In the genomic region with DNA sequence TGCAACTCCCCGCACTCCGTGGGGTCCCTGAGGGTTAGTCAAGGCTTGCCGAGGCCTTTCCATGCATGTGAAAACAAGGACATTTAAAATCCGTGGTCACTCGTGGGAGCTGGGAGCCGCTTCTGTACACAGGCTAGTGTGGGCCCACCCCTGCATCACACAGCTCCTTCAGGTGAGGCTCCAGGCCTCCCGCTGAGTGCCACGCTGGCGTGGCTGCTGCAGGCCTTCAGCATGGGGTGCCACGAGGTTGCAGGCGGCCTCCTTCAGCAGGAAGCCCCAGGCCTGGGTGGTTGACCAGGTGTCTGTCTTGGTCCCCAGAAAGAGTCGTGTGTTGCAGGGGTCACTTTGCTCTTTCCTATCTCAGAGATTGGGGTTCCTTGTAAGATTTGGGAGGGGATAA, we compare ENCODE assay signal across 1 cellular context.
TF ChIP-seq lines count a peak whose summit lies in the region.

No MANE protein-coding gene starts in this region.

TF ChIP-seq in IMR-90, 13 proteins besides CTCF, POLR2A, EP300 and RAD21:
- no peak for TF ChIP-seq RFX5 (IDR thresholded peaks at IDR 0.05; ENCODE audit: low read depth, low read length)
- no peak for TF ChIP-seq RCOR1 (IDR thresholded peaks at IDR 0.05; ENCODE audit: insufficient replicate concordance, low read length)
- TF ChIP-seq NFE2L2 (IDR thresholded peaks at IDR 0.05; ENCODE audit: low read depth, low read length): no peak
- no peak for TF ChIP-seq MXI1 (IDR thresholded peaks at IDR 0.05; ENCODE audit: borderline replicate concordance, low read depth, low read length)
- no peak for TF ChIP-seq MAFK (IDR thresholded peaks at IDR 0.05; ENCODE audit: low read depth, low read length)
- no peak for TF ChIP-seq MAZ (IDR thresholded peaks at IDR 0.05; ENCODE audit: borderline replicate concordance, low read depth, low read length)
- no peak for TF ChIP-seq SMC3 (IDR thresholded peaks at IDR 0.05; ENCODE audit: low read depth, low read length)
- no peak for TF ChIP-seq CHD1 (IDR thresholded peaks at IDR 0.05; ENCODE audit: low read depth, low read length)
- TF ChIP-seq BHLHE40 (IDR thresholded peaks at IDR 0.05; ENCODE audit: low read depth, low read length): no peak
- TF ChIP-seq FOS (IDR thresholded peaks at IDR 0.05; ENCODE audit: low read depth, low read length): no peak
- no peak for TF ChIP-seq CEBPB (IDR thresholded peaks at IDR 0.05; ENCODE audit: low read depth, low read length)
- TF ChIP-seq, protein P1, sequence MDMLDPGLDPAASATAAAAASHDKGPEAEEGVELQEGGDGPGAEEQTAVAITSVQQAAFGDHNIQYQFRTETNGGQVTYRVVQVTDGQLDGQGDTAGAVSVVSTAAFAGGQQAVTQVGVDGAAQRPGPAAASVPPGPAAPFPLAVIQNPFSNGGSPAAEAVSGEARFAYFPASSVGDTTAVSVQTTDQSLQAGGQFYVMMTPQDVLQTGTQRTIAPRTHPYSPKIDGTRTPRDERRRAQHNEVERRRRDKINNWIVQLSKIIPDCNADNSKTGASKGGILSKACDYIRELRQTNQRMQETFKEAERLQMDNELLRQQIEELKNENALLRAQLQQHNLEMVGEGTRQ (IDR thresholded peaks at IDR 0.05; ENCODE audit: low read depth, low read length): no peak
- TF ChIP-seq, protein P2, sequence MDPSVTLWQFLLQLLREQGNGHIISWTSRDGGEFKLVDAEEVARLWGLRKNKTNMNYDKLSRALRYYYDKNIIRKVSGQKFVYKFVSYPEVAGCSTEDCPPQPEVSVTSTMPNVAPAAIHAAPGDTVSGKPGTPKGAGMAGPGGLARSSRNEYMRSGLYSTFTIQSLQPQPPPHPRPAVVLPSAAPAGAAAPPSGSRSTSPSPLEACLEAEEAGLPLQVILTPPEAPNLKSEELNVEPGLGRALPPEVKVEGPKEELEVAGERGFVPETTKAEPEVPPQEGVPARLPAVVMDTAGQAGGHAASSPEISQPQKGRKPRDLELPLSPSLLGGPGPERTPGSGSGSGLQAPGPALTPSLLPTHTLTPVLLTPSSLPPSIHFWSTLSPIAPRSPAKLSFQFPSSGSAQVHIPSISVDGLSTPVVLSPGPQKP (IDR thresholded peaks at IDR 0.05; ENCODE audit: borderline replicate concordance, low read depth, low read length): no peak
